ENCODE assay signal across 31 cellular contexts in genomic region chrX:132369650-132370049, GRCh38.
"Had no signal": no experiment of that assay in that cellular context is flagged by ENCODE, and none has a peak within 500 bp of the region (broad histone marks: within the 10 kb centered on the region; RNA-seq: fewer than 3 reads in every experiment).

No MANE protein-coding gene starts in this region.

- H3K36me3 ChIP-seq: cardiac muscle cell had no signal

- ATAC-seq: activated CD8-positive, alpha-beta T cell treated with anti-CD3 and anti-CD28 coated beads for 36 hours; activated T-cell treated with anti-CD3 and anti-CD28 coated beads, Interleukin-2, amount 50 U/mL, for 72 hours; activated T-helper 17 cell treated with anti-CD3 and anti-CD28 coated beads, Interleukin-2, amount 50 U/mL, for 72 hours; Right ventricle myocardium inferior; SK-N-SH treated with all-trans-retinoic acid at 6 μM for 48 hours; T-cell; T-helper 17 cell had no signal

- H3K27me3 Mint-ChIP-seq: activated CD8-positive, alpha-beta T cell treated with anti-CD3 and anti-CD28 coated beads for 36 hours; activated naive CD8-positive, alpha-beta T cell treated with anti-CD3 and anti-CD28 coated beads for 36 hours; activated T-helper 17 cell treated with anti-CD3 and anti-CD28 coated beads, Interleukin-2, amount 50 U/mL, for 72 hours; central memory CD8-positive, alpha-beta T cell; T-helper 17 cell had no signal

- H3K27ac Mint-ChIP-seq: activated CD8-positive, alpha-beta T cell treated with anti-CD3 and anti-CD28 coated beads for 36 hours; activated naive CD8-positive, alpha-beta T cell treated with anti-CD3 and anti-CD28 coated beads for 36 hours; activated T-cell treated with anti-CD3 and anti-CD28 coated beads, Interleukin-2, amount 50 U/mL, for 72 hours; activated T-helper 17 cell treated with anti-CD3 and anti-CD28 coated beads, Interleukin-2, amount 50 U/mL, for 72 hours; T-cell; T-helper 17 cell had no signal

- H3K4me3 ChIP-seq: cardiac muscle cell, PC-9 had no signal

- H3K9me3 Mint-ChIP-seq: activated CD8-positive, alpha-beta T cell treated with anti-CD3 and anti-CD28 coated beads for 36 hours; activated T-cell treated with anti-CD3 and anti-CD28 coated beads, Interleukin-2, amount 50 U/mL, for 72 hours; activated T-helper 17 cell treated with anti-CD3 and anti-CD28 coated beads, Interleukin-2, amount 50 U/mL, for 72 hours; central memory CD8-positive, alpha-beta T cell; T-cell had no signal

- H3K36me3 Mint-ChIP-seq: T-cell had no signal

- H3K4me1 Mint-ChIP-seq: activated naive CD8-positive, alpha-beta T cell treated with anti-CD3 and anti-CD28 coated beads for 36 hours; activated T-helper 17 cell treated with anti-CD3 and anti-CD28 coated beads, Interleukin-2, amount 50 U/mL, for 72 hours; central memory CD8-positive, alpha-beta T cell; T-helper 17 cell had no signal

- DNase-seq: activated CD4-positive, alpha-beta T cell treated with anti-CD3 and anti-CD28 coated beads for 1 hour; activated CD4-positive, alpha-beta T cell treated with anti-CD3 and anti-CD28 coated beads for 48 hours; activated CD4-positive, CD25-positive, alpha-beta regulatory T cell; activated CD8-positive, alpha-beta T cell treated with anti-CD3 and anti-CD28 coated beads for 36 hours; activated effector memory CD4-positive, alpha-beta T cell treated with anti-CD3 and anti-CD28 coated beads, Interleukin-2, amount 50 U/mL, for 16 hours; activated naive CD4-positive, alpha-beta T cell; activated naive CD4-positive, alpha-beta T cell treated with anti-CD3 and anti-CD28 coated beads, Interleukin-2, amount 50 U/mL, for 16 hours; activated naive CD8-positive, alpha-beta T cell treated with anti-CD3 and anti-CD28 coated beads for 36 hours; activated T-cell treated with anti-CD3 and anti-CD28 coated beads, Interleukin-2, amount 50 U/mL, for 1 hour; activated T-cell treated with anti-CD3 and anti-CD28 coated beads, Interleukin-2, amount 50 U/mL, for 72 hours; amniotic stem cell; aorta; Karpas-422; NCI-H1105; NCI-H1417 treated with DMSO at 0.1 percent for 48 hours; NCI-H187 treated with DMSO at 0.1 percent for 48 hours; NCI-H2081; NCI-H2171; NCI-H510A; NCI-H526; NCI-H748 treated with DMSO at 0.1 percent for 48 hours; NK-92 treated with Interleukin-12 subunit alpha and Interleukin-12 subunit beta, amount 100 ng/mL, for 24 hours; PC-9; SIG-M5; T-cell; T-helper 17 cell had no signal

- H3K4me3 Mint-ChIP-seq: activated CD8-positive, alpha-beta T cell treated with anti-CD3 and anti-CD28 coated beads for 36 hours; activated naive CD8-positive, alpha-beta T cell treated with anti-CD3 and anti-CD28 coated beads for 36 hours; activated T-cell treated with anti-CD3 and anti-CD28 coated beads, Interleukin-2, amount 50 U/mL, for 72 hours; activated T-helper 17 cell treated with anti-CD3 and anti-CD28 coated beads, Interleukin-2, amount 50 U/mL, for 72 hours; central memory CD8-positive, alpha-beta T cell; T-cell; T-helper 17 cell had no signal
